Comparison of ENCODE assay signal across 9 cellular contexts in genomic region chr16:31201511-31202401, GRCh38. TPM values are rescaled to one million over a fixed set of nuclear protein-coding genes. Genes with fewer than 3 reads are reported as not detected.
DNase-seq lines count a peak whose midpoint lies in the region; TF ChIP-seq lines count a peak whose summit lies in the region.
"Had no signal": no experiment of that assay in that cellular context is flagged by ENCODE, and none has a peak within 500 bp of the region (broad histone marks: within the 10 kb centered on the region; RNA-seq: fewer than 3 reads in every experiment).

No MANE protein-coding gene starts in this region.

- no peaks in the 10 kb centered on the region for H3K9me2 ChIP-seq in OCI-LY1 (ENCODE audit: low read depth, low read length)

- no peak overlapping the region for H3K27ac ChIP-seq in HEK293 (ENCODE audit: extremely low read depth, low read depth, low read length)
- H3K27ac ChIP-seq in OCI-LY1 (ENCODE audit: low read depth, low read length, poor library complexity, severe bottlenecking): peak overlapping the region; percentile 3
- no peak overlapping the region for H3K27ac ChIP-seq in iPS-20b (ENCODE audit: low read length)
- H3K27ac ChIP-seq in skeletal muscle tissue (ENCODE audit: low read depth, low read length): no peak overlapping the region

- H4K20me1 ChIP-seq in OCI-LY1 (ENCODE audit: insufficient read depth, low read length): no peaks in the 10 kb centered on the region

- no peaks in the 10 kb centered on the region for H3K4me1 ChIP-seq in HEK293 (ENCODE audit: control insufficient read depth, insufficient read depth, low read length)
- H3K4me1 ChIP-seq in OCI-LY1 (ENCODE audit: insufficient read depth, low read length, severe bottlenecking): peaks cover 25% of the 10 kb centered on the region
- no peaks in the 10 kb centered on the region for H3K4me1 ChIP-seq in iPS-20b (ENCODE audit: insufficient read depth, low read length)
- peaks cover 16 to 23% (median 19%) of the 10 kb centered on the region in 3 donors for H3K4me1 ChIP-seq in skeletal muscle tissue (ENCODE audit: control insufficient read depth in 3 of 3, insufficient read depth in 3 of 3, low read length in 3 of 3)

- TF ChIP-seq CTCF in GM12875 (IDR thresholded peaks at IDR 0.05; ENCODE audit: borderline replicate concordance, insufficient read depth, low read depth, low read length) (no peak), HEK293 (tag by site-specific recombination; IDR thresholded peaks at IDR 0.05) (no peak), OCI-LY1 (IDR thresholded peaks at IDR 0.05; ENCODE audit: low read length) (no peak), astrocyte of the cerebellum (IDR thresholded peaks at IDR 0.05; ENCODE audit: low read depth, low read length, missing control alignments) (no peak)

- H2AFZ ChIP-seq in OCI-LY1 (ENCODE audit: low read length): no peak overlapping the region

- H3K9me3 ChIP-seq in HEK293 (ENCODE audit: control insufficient read depth, insufficient read depth, low read depth, low read length): no peaks in the 10 kb centered on the region
- H3K9me3 ChIP-seq in OCI-LY1 (ENCODE audit: low read length): no peaks in the 10 kb centered on the region
- no peaks in the 10 kb centered on the region for H3K9me3 ChIP-seq in iPS-20b (ENCODE audit: insufficient read depth, low read depth, low read length)
- no peaks in the 10 kb centered on the region for H3K9me3 ChIP-seq in skeletal muscle tissue (ENCODE audit: control insufficient read depth in 3 of 3, low read length in 3 of 3)

- POLR2A ChIA-PET in HEK293 (lab: Yijun Ruan, JAX): interaction anchor here (0.5 to 2.2 kb wide), 9 partner anchors 10 to 85 kb away, joined by 3 to 10 read pairs (median 4); partner anchors contain the start of gene FUS

- DNase-seq in astrocyte of the cerebellum (ENCODE audit: low read depth): no peak
- DNase-seq in NCI-H524 (lab: John Stamatoyannopoulos, UW): no peak
- no peak for DNase-seq in HuH-7.5 (ENCODE audit: low spot score)

- H3K4me3 ChIP-seq in GM12875 (ENCODE audit: low read depth, low read length): peak overlapping the region; percentile 85
- no peak overlapping the region for H3K4me3 ChIP-seq in HEK293 (ENCODE audit: low read depth, low read length)
- peak overlapping the region; percentile 72 for H3K4me3 ChIP-seq in OCI-LY1 (ENCODE audit: low read depth, low read length, poor library complexity, severe bottlenecking)
- H3K4me3 ChIP-seq in astrocyte of the cerebellum (ENCODE audit: low read depth, low read length): peak overlapping the region; percentile 54
- H3K4me3 ChIP-seq in iPS-20b (ENCODE audit: low read length): peak overlapping the region; percentile 78
- H3K4me3 ChIP-seq in skeletal muscle tissue (ENCODE audit: low read length in 3 of 3): peak overlapping the region; percentile 73 to 82 (median 81)

- H3F3A ChIP-seq in OCI-LY1 (ENCODE audit: insufficient read depth, low read length): 0 out of 2 replicates have a peak, but pooled peaks cover 17% of the 10 kb centered on the region

- H3K36me3 ChIP-seq in HEK293 (ENCODE audit: control insufficient read depth in 2 of 2, insufficient read depth in 1 of 2, low read length in 2 of 2): peaks cover 1 to 24% of the 10 kb centered on the region in 2 experiments; a peak in 2 of 3 replicates
- H3K36me3 ChIP-seq in OCI-LY1 (ENCODE audit: insufficient read depth, low read length): peaks cover 16% of the 10 kb centered on the region; the same call in 1 of the 2 replicates
- peaks cover 15% of the 10 kb centered on the region; the same call in 1 of the 2 replicates for H3K36me3 ChIP-seq in iPS-20b (ENCODE audit: insufficient read depth, low read depth, low read length)
- H3K36me3 ChIP-seq in skeletal muscle tissue (ENCODE audit: control insufficient read depth in 3 of 3, insufficient read depth in 3 of 3, low read length in 3 of 3): peaks cover 4 to 18% (median 7%) of the 10 kb centered on the region in 3 donors

- in situ Hi-C loops in astrocyte of the cerebellum (cut with HindIII; ENCODE audit: low sequenced_read_pairs): no loop called here

- CTCF ChIA-PET in HEK293 (lab: Yijun Ruan, JAX): interaction anchor here (0.5 kb wide), 1 partner anchor 176 kb away, joined by 3 read pairs; no protein-coding TSS in a partner anchor

- no peaks in the 10 kb centered on the region for H3K27me3 ChIP-seq in OCI-LY1 (ENCODE audit: insufficient read depth, low read length)
- peaks cover 36% of the 10 kb centered on the region for H3K27me3 ChIP-seq in iPS-20b (ENCODE audit: insufficient read depth, low read length)
- H3K27me3 ChIP-seq in skeletal muscle tissue (ENCODE audit: control insufficient read depth in 3 of 3, insufficient read depth in 3 of 3, low read length in 3 of 3): no peaks in the 10 kb centered on the region

- peak overlapping the region; percentile 87 for H3K4me2 ChIP-seq in OCI-LY1 (ENCODE audit: low read length)

- no peaks in the 10 kb centered on the region for H3K79me2 ChIP-seq in OCI-LY1 (ENCODE audit: insufficient read depth, low read length)

- H3K9ac ChIP-seq in OCI-LY1 (ENCODE audit: low read length): peak overlapping the region; percentile 66
- peak overlapping the region; percentile 79; the same call in 1 of the 2 replicates for H3K9ac ChIP-seq in iPS-20b (ENCODE audit: low read depth, low read length)
- peak overlapping the region; percentile 38 to 75 (median 51) for H3K9ac ChIP-seq in skeletal muscle tissue (ENCODE audit: low read depth in 1 of 3, low read length in 3 of 3)

TF ChIP-seq in HEK293, 187 proteins besides CTCF, POLR2A, EP300 and RAD21 (continues in another document):
- 0 out of 2 replicates have a peak, but pooled peaks have one; percentile 20 for TF ChIP-seq PATZ1 (tag by site-specific recombination; IDR thresholded peaks at IDR 0.05)
- TF ChIP-seq GLI4 (tag by site-specific recombination; IDR thresholded peaks at IDR 0.05): no peak
- TF ChIP-seq ZFHX2 (tag by site-specific recombination; conservative IDR thresholded peaks at IDR 0.05): peak; percentile 39; the same call in 1 of the 2 replicates
- no peak for TF ChIP-seq REST (tag by site-specific recombination; IDR thresholded peaks at IDR 0.05)
- 0 out of 2 replicates have a peak, but pooled peaks have one; percentile 34 for TF ChIP-seq EGR2 (tag by site-specific recombination; IDR thresholded peaks at IDR 0.05; ENCODE audit: low read depth)
- peak; percentile 76 for TF ChIP-seq GLIS1 (tag by site-specific recombination; IDR thresholded peaks at IDR 0.05)
- no peak for TF ChIP-seq SALL2 (tag by site-specific recombination; IDR thresholded peaks at IDR 0.05; ENCODE audit: borderline replicate concordance)
- no peak for TF ChIP-seq ZSCAN18 (tag by site-specific recombination; IDR thresholded peaks at IDR 0.05)
- TF ChIP-seq ZNF707 (tag by site-specific recombination; IDR thresholded peaks at IDR 0.05): no peak
- TF ChIP-seq GLIS2 (tag by site-specific recombination; IDR thresholded peaks at IDR 0.05): peak; percentile 62
- TF ChIP-seq WT1 (tag by site-specific recombination; IDR thresholded peaks at IDR 0.05): no peak
- TF ChIP-seq KLF1 (tag by site-specific recombination; IDR thresholded peaks at IDR 0.05): peak; percentile 97

RNA-seq across cellular contexts. Expression of gene PYCARD, which starts 0.8 kb away (rescaled TPM):
- total RNA-seq in skeletal muscle tissue: 27.1 TPM

RNA-seq across cellular contexts. Expression of gene TRIM72, which starts 12.2 kb away (rescaled TPM):
- 45.4 TPM for total RNA-seq in skeletal muscle tissue
- total RNA-seq: activated CD8-positive, alpha-beta memory T cell treated with anti-CD3 and anti-CD28 coated beads for 36 hours had no signal

RNA-seq across cellular contexts. Expression of gene PYDC1, which starts 15.2 kb away (rescaled TPM):
- total RNA-seq in skeletal muscle tissue: not detected
- total RNA-seq: activated CD8-positive, alpha-beta memory T cell treated with anti-CD3 and anti-CD28 coated beads for 36 hours had no signal

RNA-seq across cellular contexts. Expression of gene FUS, which starts 21.8 kb away (rescaled TPM):
- total RNA-seq in skeletal muscle tissue: 40.2 TPM

RNA-seq across cellular contexts. Expression of gene PRSS36, which starts 51.9 kb away (rescaled TPM):
- total RNA-seq in skeletal muscle tissue: 0.52 TPM
